ENCODE assay signal across 8 cellular contexts in the genomic region with DNA sequence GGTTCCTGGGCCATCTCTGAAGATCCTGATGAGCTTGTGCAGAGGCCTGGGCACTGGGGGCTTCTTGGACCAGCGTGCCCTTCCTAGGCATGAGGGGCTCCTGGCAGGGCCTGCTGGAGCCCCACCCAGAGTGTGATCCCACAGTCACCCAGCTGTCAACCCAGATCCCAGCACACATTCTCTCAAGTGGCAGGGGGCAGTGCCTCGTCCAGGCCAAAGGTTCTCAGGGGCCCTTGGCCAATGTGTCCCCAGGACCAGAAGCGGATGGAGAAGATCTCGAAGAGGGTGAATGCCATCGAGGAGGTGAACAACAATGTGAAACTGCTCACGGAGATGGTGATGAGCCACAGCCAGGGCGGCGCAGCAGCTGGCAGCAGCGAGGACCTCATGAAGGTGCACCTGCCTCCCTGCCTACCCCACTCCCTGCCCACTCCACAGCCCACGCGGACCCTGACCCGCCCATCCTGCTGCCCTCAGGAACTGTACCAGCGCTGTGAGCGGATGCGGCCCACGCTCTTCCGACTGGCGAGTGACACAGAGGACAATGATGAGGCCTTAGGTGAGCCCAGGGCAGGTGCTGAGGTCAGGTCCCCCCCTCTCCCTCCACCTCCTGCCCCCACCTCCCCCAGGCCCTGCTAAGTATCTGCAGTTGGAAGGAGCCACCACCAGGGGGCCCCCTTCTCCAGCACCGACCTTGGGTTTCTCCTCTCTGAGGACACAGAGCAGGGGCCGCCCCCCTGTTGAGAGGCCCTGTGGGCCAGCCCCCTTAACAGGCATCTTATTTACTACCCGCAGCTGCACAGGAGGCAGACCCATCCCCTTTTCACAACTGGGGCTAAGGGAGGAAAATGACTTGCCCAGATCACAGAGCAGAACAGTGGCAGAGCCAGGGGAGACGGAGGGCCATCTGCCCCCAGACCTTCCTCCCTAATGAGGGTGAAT. TPM values are rescaled to one million over a fixed set of nuclear protein-coding genes. Genes with fewer than 3 reads are reported as not detected.
DNase-seq lines count a peak whose midpoint lies in the region; ATAC-seq and TF ChIP-seq lines count a peak whose summit lies in the region.

No MANE protein-coding gene starts in this region.

- peaks cover 37% of the 10 kb centered on the region for H3K4me1 ChIP-seq in mucosa of descending colon (ENCODE audit: low read depth)

- peaks cover 43% of the 10 kb centered on the region for H3K4me1 Mint-ChIP-seq in activated CD4-positive, alpha-beta memory T cell treated with anti-CD3 and anti-CD28 coated beads for 36 hours (ENCODE audit: low read depth)
- H3K4me1 Mint-ChIP-seq in stimulated activated naive B cell treated with anti-CD40 and anti-IgM and Interleukin-4, amounts not matched to agents 10 μg/mL and 1 μg/mL and 100 μg/mL, for 72 hours, result peaks cover 34 to 57% of the 10 kb centered on the region in 2 donors

- CTCF ChIA-PET in activated CD4-positive, alpha-beta memory T cell treated with anti-CD3 and anti-CD28 coated beads for 36 hours (lab: Charles Lee), result interaction anchor here (0.6 to 7.6 kb wide), 13 partner anchors 8 to 84 kb away, joined by 3 to 57 read pairs (median 3); a partner anchor contains a TSS

- no peaks in the 10 kb centered on the region for H3K27me3 ChIP-seq in dorsolateral prefrontal cortex

- intact Hi-C loops in activated CD4-positive, alpha-beta memory T cell treated with anti-CD3 and anti-CD28 coated beads for 36 hours (cut with micrococcal nuclease), result loop anchor here (1.0 kb wide), 2 partner anchors 10 to 58 kb away; no protein-coding TSS in a partner anchor
- intact Hi-C loops in dorsolateral prefrontal cortex (cut with DNase I), result loop anchor here (5.0 to 10.0 kb wide), 2 partner anchors 59 to 171 kb away; no protein-coding TSS in a partner anchor
- intact Hi-C loops in mucosa of descending colon (cut with DNase I, micrococcal nuclease), result loop anchor here in 1 of 2 donors (10.0 kb wide), 1 partner anchor 61 kb away; a partner anchor contains a TSS

- peak overlapping the region; percentile 87 for H3K27ac Mint-ChIP-seq in activated CD4-positive, alpha-beta memory T cell treated with anti-CD3 and anti-CD28 coated beads for 36 hours
- peak overlapping the region; percentile 96 for H3K27ac Mint-ChIP-seq in stimulated activated naive B cell treated with anti-CD40 and anti-IgM and Interleukin-4, amounts not matched to agents 10 μg/mL and 1 μg/mL and 100 μg/mL, for 72 hours

- H3K9me3 Mint-ChIP-seq in activated CD4-positive, alpha-beta memory T cell treated with anti-CD3 and anti-CD28 coated beads for 36 hours, result no peaks in the 10 kb centered on the region
- H3K9me3 Mint-ChIP-seq in stimulated activated naive B cell treated with anti-CD40 and anti-IgM and Interleukin-4, amounts not matched to agents 10 μg/mL and 1 μg/mL and 100 μg/mL, for 72 hours, result no peaks in the 10 kb centered on the region

- no peak overlapping the region for H3K4me3 Mint-ChIP-seq in activated CD4-positive, alpha-beta memory T cell treated with anti-CD3 and anti-CD28 coated beads for 36 hours
- H3K4me3 Mint-ChIP-seq in stimulated activated naive B cell treated with anti-CD40 and anti-IgM and Interleukin-4, amounts not matched to agents 10 μg/mL and 1 μg/mL and 100 μg/mL, for 72 hours, result peak overlapping the region in 1 of 2 donors; percentile 57

- POLR2A ChIA-PET in activated CD4-positive, alpha-beta memory T cell treated with anti-CD3 and anti-CD28 coated beads for 36 hours (lab: Charles Lee), result no interaction called here

- H3K9me3 ChIP-seq in mucosa of descending colon, result no peaks in the 10 kb centered on the region

- H3K36me3 ChIP-seq in mucosa of descending colon (ENCODE audit: low read depth), result peaks cover 4% of the 10 kb centered on the region

- TF ChIP-seq CTCF in dorsolateral prefrontal cortex (IDR thresholded peaks at IDR 0.05 in 54 of 56, conservative IDR thresholded peaks at IDR 0.05 in 2 of 56; ENCODE audit: low read depth in 1 of 56, partially characterized antibody in 56 of 56) (peak; percentile 59 to 92 (median 82)), mucosa of descending colon (IDR thresholded peaks at IDR 0.05) (peak; percentile 77)

- DNase-seq in NCI-H2171 treated with DMSO at 0.1 percent for 48 hours (lab: John Stamatoyannopoulos, UW), result peak; percentile 54
- no peak for DNase-seq in NCI-H2171 (lab: John Stamatoyannopoulos, UW)
- DNase-seq in NCI-H2029 (lab: John Stamatoyannopoulos, UW), result peak; percentile 24
- peak; percentile 87 for DNase-seq in activated CD4-positive, alpha-beta memory T cell treated with anti-CD3 and anti-CD28 coated beads for 36 hours
- peak in 8 of 10 donors; percentile 40 to 77 (median 60) for DNase-seq in dorsolateral prefrontal cortex
- peak; percentile 71 to 82 (median 80) for DNase-seq in mucosa of descending colon
- peak; percentile 65 for DNase-seq in stimulated activated naive B cell treated with anti-CD40 and anti-IgM and Interleukin-4, amounts not matched to agents 10 μg/mL and 1 μg/mL and 100 μg/mL, for 72 hours

- ATAC-seq in mucosa of descending colon (peak; percentile 75), GM21526 (IDR thresholded peaks at IDR 0.05; ENCODE audit: low FRiP score, unreplicated experiment) (no peak)
- ATAC-seq in stimulated activated naive B cell treated with anti-CD40 and anti-IgM and Interleukin-4, amounts not matched to agents 10 μg/mL and 1 μg/mL and 100 μg/mL, for 72 hours (replicated peaks), result peak; percentile 80 to 84

- H3K4me3 ChIP-seq in dorsolateral prefrontal cortex (no peak overlapping the region), mucosa of descending colon (no peak overlapping the region)

- H3K27ac ChIP-seq in dorsolateral prefrontal cortex, result peak overlapping the region in 19 of 59 donors; percentile 2 to 65 (median 35)

- H3K27me3 Mint-ChIP-seq in activated CD4-positive, alpha-beta memory T cell treated with anti-CD3 and anti-CD28 coated beads for 36 hours, result no peaks in the 10 kb centered on the region
- no peaks in the 10 kb centered on the region for H3K27me3 Mint-ChIP-seq in stimulated activated naive B cell treated with anti-CD40 and anti-IgM and Interleukin-4, amounts not matched to agents 10 μg/mL and 1 μg/mL and 100 μg/mL, for 72 hours

- peaks cover 14% of the 10 kb centered on the region for H3K36me3 Mint-ChIP-seq in activated CD4-positive, alpha-beta memory T cell treated with anti-CD3 and anti-CD28 coated beads for 36 hours
- H3K36me3 Mint-ChIP-seq in stimulated activated naive B cell treated with anti-CD40 and anti-IgM and Interleukin-4, amounts not matched to agents 10 μg/mL and 1 μg/mL and 100 μg/mL, for 72 hours, result peaks cover 38 to 63% of the 10 kb centered on the region in 2 donors

RNA-seq across cellular contexts. Expression of a gene that starts 14.7 kb away (rescaled TPM):
- total RNA-seq in activated CD4-positive, alpha-beta memory T cell treated with anti-CD3 and anti-CD28 coated beads for 36 hours, result 10 to 100 TPM; 59.0 to 61.1 TPM
- 10 to 100 TPM; 45.6 to 94.6 (median 65.5) TPM for total RNA-seq in dorsolateral prefrontal cortex
- 10 to 100 TPM; 70.4 to 79.0 (median 74.3) TPM for total RNA-seq in mucosa of descending colon

RNA-seq across cellular contexts. Expression of a gene that starts 16.1 kb away (rescaled TPM):
- 100 to 1,000 TPM in 1 of 2 experiments, 10 to 100 TPM in 1; 97.6 to 102 TPM for total RNA-seq in activated CD4-positive, alpha-beta memory T cell treated with anti-CD3 and anti-CD28 coated beads for 36 hours
- 10 to 100 TPM in 80 of 120 experiments, 1 to 10 TPM in 40; 5.9 to 31.1 (median 11.7) TPM for total RNA-seq in dorsolateral prefrontal cortex
- total RNA-seq in mucosa of descending colon, result 10 to 100 TPM; 48.8 to 98.2 (median 96.6) TPM

RNA-seq across cellular contexts. Expression of a gene that starts 35.2 kb away (rescaled TPM):
- 10 to 100 TPM; 21.9 to 22.9 TPM for total RNA-seq in activated CD4-positive, alpha-beta memory T cell treated with anti-CD3 and anti-CD28 coated beads for 36 hours
- 100 to 1,000 TPM in 119 of 120 experiments, 10 to 100 TPM in 1; 62.4 to 280 (median 189) TPM for total RNA-seq in dorsolateral prefrontal cortex
- total RNA-seq in mucosa of descending colon, result 10 to 100 TPM; 26.8 to 43.3 (median 40.6) TPM

RNA-seq across cellular contexts. Expression of a gene that starts 43.5 kb away (rescaled TPM):
- total RNA-seq in activated CD4-positive, alpha-beta memory T cell treated with anti-CD3 and anti-CD28 coated beads for 36 hours, result not detected
- total RNA-seq in dorsolateral prefrontal cortex (1 to 10 TPM in 3 of 120 experiments, not detected in 117; 1.4 to 2.5 (median 1.5) TPM), mucosa of descending colon (10 to 100 TPM; 10.7 to 93.5 (median 23.1) TPM)

RNA-seq across cellular contexts. Expression of a gene that starts 52.1 kb away (rescaled TPM):
- 100 to 1,000 TPM; 816 to 833 TPM for total RNA-seq in activated CD4-positive, alpha-beta memory T cell treated with anti-CD3 and anti-CD28 coated beads for 36 hours
- total RNA-seq in dorsolateral prefrontal cortex (100 to 1,000 TPM; 153 to 409 (median 258) TPM), mucosa of descending colon (100 to 1,000 TPM in 2 of 3 donors, 10 to 100 TPM in 1; 54.6 to 376 (median 150) TPM)
